8 cellular contexts compared by ENCODE assay signal in the genomic region with DNA sequence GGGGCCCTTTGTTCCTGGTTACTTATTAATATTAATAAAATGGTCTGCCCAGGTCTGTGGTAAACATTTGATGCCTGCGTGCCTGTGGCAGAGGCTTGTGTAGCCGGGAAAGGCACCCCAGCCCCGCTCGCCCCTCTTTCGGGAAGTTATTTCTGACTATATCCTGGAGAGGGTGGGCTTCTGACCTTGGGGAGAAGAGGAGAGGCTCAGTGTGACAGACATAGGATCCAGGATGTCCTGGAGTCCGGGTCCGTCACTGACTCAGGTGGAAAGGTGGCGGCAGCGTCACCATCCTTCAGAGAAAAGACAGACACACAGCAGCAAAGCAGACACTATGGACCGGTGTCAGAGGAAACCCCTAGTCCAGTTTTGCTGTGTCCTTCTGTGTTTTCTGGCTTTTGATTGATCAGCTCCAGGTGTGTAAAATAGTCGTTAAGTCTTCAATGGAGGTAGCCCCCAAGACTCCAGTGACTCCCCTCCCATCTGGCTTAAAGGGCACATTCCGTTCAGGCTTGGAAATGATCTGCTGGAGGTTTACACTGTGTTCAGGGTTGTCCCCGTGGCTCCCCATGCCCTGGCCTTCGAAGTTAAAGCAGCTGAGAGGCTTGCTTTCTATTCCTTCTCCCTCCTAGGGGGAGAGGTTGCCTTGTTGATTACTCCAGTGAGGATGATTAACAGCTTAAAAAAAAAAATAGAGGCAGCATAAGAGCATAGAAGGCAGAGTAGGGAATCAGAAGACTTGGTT.
DNase-seq lines count a peak whose midpoint lies in the region; ATAC-seq lines count a peak whose summit lies in the region.

No MANE protein-coding gene starts in this region.

- peak overlapping the region in 2 of 3 donors; percentile 84 to 90 for H3K27ac Mint-ChIP-seq in CD4-positive, CD25-positive, alpha-beta regulatory T cell

- peaks cover 0 to 20% (median 7%) of the 10 kb centered on the region in 4 donors for H3K4me1 Mint-ChIP-seq in CD4-positive, CD25-positive, alpha-beta regulatory T cell

- H3K36me3 ChIP-seq in CD4-positive, CD25-positive, alpha-beta regulatory T cell (ENCODE audit: control insufficient read depth, insufficient read depth, low read length): no peaks in the 10 kb centered on the region
- H3K36me3 ChIP-seq in esophagus (ENCODE audit: control insufficient read depth in 2 of 2, insufficient read depth in 2 of 2, low read length in 1 of 2): peaks cover 0 to 2% of the 10 kb centered on the region in 2 donors

- no peaks in the 10 kb centered on the region for H3K27me3 Mint-ChIP-seq in CD4-positive, CD25-positive, alpha-beta regulatory T cell

- no peak for ATAC-seq in CD4-positive, CD25-positive, alpha-beta regulatory T cell (ENCODE audit: low read depth in 2 of 2)
- ATAC-seq in GM21825 (IDR thresholded peaks at IDR 0.05; ENCODE audit: unreplicated experiment): no peak

- peak overlapping the region; percentile 14 for H3K27ac ChIP-seq in CD4-positive, CD25-positive, alpha-beta regulatory T cell (ENCODE audit: insufficient read depth, low read length, poor library complexity, severe bottlenecking)
- peak overlapping the region; percentile 73 to 86 for H3K27ac ChIP-seq in esophagus (ENCODE audit: low read depth in 2 of 2, low read length in 1 of 2)

- WGBS in esophagus, 2 donors: 74 to 79% methylated on average over 14 of the region's 14 CpGs

- no peaks in the 10 kb centered on the region for H3K9me3 ChIP-seq in CD4-positive, CD25-positive, alpha-beta regulatory T cell (ENCODE audit: control insufficient read depth in 2 of 2, low read length in 2 of 2)
- H3K9me3 ChIP-seq in esophagus (ENCODE audit: control insufficient read depth in 2 of 2, insufficient read depth in 1 of 2, low read depth in 1 of 2, low read length in 1 of 2): no peaks in the 10 kb centered on the region

- no peaks in the 10 kb centered on the region for H3K4me1 ChIP-seq in CD4-positive, CD25-positive, alpha-beta regulatory T cell (ENCODE audit: control insufficient read depth, insufficient read depth, low read length, poor library complexity, severe bottlenecking)
- H3K4me1 ChIP-seq in esophagus (ENCODE audit: control insufficient read depth in 2 of 2, insufficient read depth in 2 of 2, low read length in 1 of 2): peaks cover 0 to 5% of the 10 kb centered on the region in 2 donors

- H3K4me3 ChIP-seq in CD4-positive, CD25-positive, alpha-beta regulatory T cell (ENCODE audit: low read depth, low read length): no peak overlapping the region
- H3K4me3 ChIP-seq in esophagus (ENCODE audit: low read depth in 1 of 2, low read length in 2 of 2): no peak overlapping the region

- peaks cover 17% of the 10 kb centered on the region for H3K36me3 Mint-ChIP-seq in CD4-positive, CD25-positive, alpha-beta regulatory T cell

- peak overlapping the region in 3 of 4 donors; percentile 24 to 86 (median 45) for H3K4me3 Mint-ChIP-seq in CD4-positive, CD25-positive, alpha-beta regulatory T cell

- no peak for DNase-seq in CD4-positive, CD25-positive, alpha-beta regulatory T cell
- DNase-seq in NCI-H2227 treated with DMSO at 0.1 percent for 48 hours (lab: John Stamatoyannopoulos, UW): peak; percentile 45
- peak; percentile 42 for DNase-seq in pons (ENCODE audit: low spot score)
- DNase-seq in GOT3 (lab: John Stamatoyannopoulos, UW): no peak
- DNase-seq in EL: no peak
- DNase-seq in CD1c-positive myeloid dendritic cell (ENCODE audit: extremely low spot score): no peak

- no peaks in the 10 kb centered on the region for H3K9me3 Mint-ChIP-seq in CD4-positive, CD25-positive, alpha-beta regulatory T cell

- no peaks in the 10 kb centered on the region for H3K27me3 ChIP-seq in CD4-positive, CD25-positive, alpha-beta regulatory T cell (ENCODE audit: control insufficient read depth, insufficient read depth, low read length)
- no peaks in the 10 kb centered on the region for H3K27me3 ChIP-seq in esophagus (ENCODE audit: control insufficient read depth in 1 of 2, insufficient read depth in 2 of 2, low read length in 2 of 2)

Comparison
In these comparisons a context has a peak if more than half of its experiments do, and no peak if none do; other contexts are left out.
1. DNase-seq: peak in NCI-H2227 treated with DMSO at 0.1 percent for 48 hours (single experiment) and pons (single experiment); none in CD4-positive, CD25-positive, alpha-beta regulatory T cell (0 of 3), GOT3 (single experiment), EL (single experiment) and CD1c-positive myeloid dendritic cell (single experiment).